8 cellular contexts compared by ENCODE assay signal in genomic region chr15:69760890-69761568, GRCh38.
DNase-seq lines count a peak whose midpoint lies in the region; ATAC-seq and TF ChIP-seq lines count a peak whose summit lies in the region.

No MANE protein-coding gene starts in this region.

- H3K27ac Mint-ChIP-seq in activated naive CD4-positive, alpha-beta T cell treated with anti-CD3 and anti-CD28 coated beads for 36 hours = peak overlapping the region; percentile 97

- peak; percentile 41 for ATAC-seq in HG03097 (IDR thresholded peaks at IDR 0.05; ENCODE audit: low FRiP score, unreplicated experiment)

- peaks cover 5 to 8% of the 10 kb centered on the region in 2 experiments; a peak in 2 of 4 replicates for H3K4me1 ChIP-seq in SK-N-SH (ENCODE audit: control insufficient read depth in 1 of 2, insufficient read depth in 2 of 2, low read depth in 1 of 2, low read length in 1 of 2)
- no peaks in the 10 kb centered on the region for H3K4me1 ChIP-seq in left ventricle myocardium inferior
- H3K4me1 ChIP-seq in esophagus squamous epithelium = peaks cover 0 to 34% (median 11%) of the 10 kb centered on the region in 3 donors

- CTCF ChIA-PET in SK-N-SH (lab: Yijun Ruan, JAX) = interaction anchor here (1.4 kb wide), 1 partner anchor 12 kb away, joined by 6 read pairs; no protein-coding TSS in a partner anchor
- CTCF ChIA-PET in activated naive CD4-positive, alpha-beta T cell treated with anti-CD3 and anti-CD28 coated beads for 36 hours (lab: Charles Lee) = interaction anchor here (0.6 kb wide), 1 partner anchor 784 kb away, joined by 3 read pairs; no protein-coding TSS in a partner anchor

- no peaks in the 10 kb centered on the region for H3K9me2 ChIP-seq in SK-N-SH

- peak overlapping the region; percentile 20 for H3K4me3 Mint-ChIP-seq in activated naive CD4-positive, alpha-beta T cell treated with anti-CD3 and anti-CD28 coated beads for 36 hours

- POLR2A ChIA-PET in SK-N-SH (lab: Yijun Ruan, JAX) = no interaction called here

- H4K20me1 ChIP-seq in SK-N-SH (ENCODE audit: insufficient read depth) = no peaks in the 10 kb centered on the region

- H3F3A ChIP-seq in SK-N-SH (replicated peaks; ENCODE audit: insufficient read depth) = peaks cover 12% of the 10 kb centered on the region

- no peak overlapping the region for H3K9ac ChIP-seq in SK-N-SH

- no peak for TF ChIP-seq RAD21 in SK-N-SH (IDR thresholded peaks at IDR 0.05; ENCODE audit: low read length)

- peak in 1 of 2 experiments; percentile 93; a peak in 3 of 4 replicates for TF ChIP-seq EP300 in SK-N-SH (IDR thresholded peaks at IDR 0.05; ENCODE audit: borderline replicate concordance in 1 of 2, low read depth in 1 of 2, low read length in 1 of 2)

- 44% methylated on average over 7 of the region's 7 CpGs for WGBS in SK-N-SH (ENCODE audit: low lambda C conversion rate)
- WGBS in esophagus squamous epithelium, 2 donors = 43 to 53% methylated on average over 7 of the region's 7 CpGs

- H3K36me3 ChIP-seq in SK-N-SH (replicated peaks in 1 of 2; ENCODE audit: control insufficient read depth in 1 of 2, insufficient read depth in 2 of 2, low read length in 1 of 2) (no peaks in the 10 kb centered on the region), left ventricle myocardium inferior (no peaks in the 10 kb centered on the region), esophagus squamous epithelium (no peaks in the 10 kb centered on the region)

- peak; percentile 91 for DNase-seq in GM03348 (ENCODE audit: low spot score)
- DNase-seq in SK-N-SH = peak; percentile 34
- DNase-seq in activated naive CD4-positive, alpha-beta T cell treated with anti-CD3 and anti-CD28 coated beads for 36 hours = peak; percentile 93
- DNase-seq in left ventricle myocardium inferior = peak; percentile 26
- DNase-seq in stimulated activated CD4-positive, alpha-beta T cell treated with anti-CD3 and anti-CD28 coated beads, Interleukin-1b, Interleukin-23, amount 100 ng/mL, for 4 hours (ENCODE audit: low read depth in 2 of 2) = peak; percentile 51 to 71
- no peak for DNase-seq in NCI-H2227 treated with DMSO at 0.1 percent for 48 hours (lab: John Stamatoyannopoulos, UW)
- DNase-seq in esophagus squamous epithelium (lab: John Stamatoyannopoulos, UW) = no peak

- TF ChIP-seq CTCF in SK-N-SH (IDR thresholded peaks at IDR 0.05) = no peak
- TF ChIP-seq CTCF in left ventricle myocardium inferior (IDR thresholded peaks at IDR 0.05; ENCODE audit: borderline replicate concordance) = no peak
- no peak for TF ChIP-seq CTCF in esophagus squamous epithelium (IDR thresholded peaks at IDR 0.05)

- no peaks in the 10 kb centered on the region for H3K27me3 ChIP-seq in SK-N-SH (ENCODE audit: insufficient read depth)
- peaks cover 61% of the 10 kb centered on the region for H3K27me3 ChIP-seq in left ventricle myocardium inferior (ENCODE audit: low read depth)
- H3K27me3 ChIP-seq in esophagus squamous epithelium = peaks cover 0 to 4% (median 0%) of the 10 kb centered on the region in 4 donors

- H3K4me1 Mint-ChIP-seq in activated naive CD4-positive, alpha-beta T cell treated with anti-CD3 and anti-CD28 coated beads for 36 hours (ENCODE audit: low read depth) = peaks cover 74% of the 10 kb centered on the region

- intact Hi-C loops in activated naive CD4-positive, alpha-beta T cell treated with anti-CD3 and anti-CD28 coated beads for 36 hours (cut with micrococcal nuclease) = loop anchor here (1.0 to 2.0 kb wide), 8 partner anchors 11 to 748 kb away; no protein-coding TSS in a partner anchor
- intact Hi-C loops in left ventricle myocardium inferior (cut with micrococcal nuclease) (no loop called here), esophagus squamous epithelium (cut with DNase I) (no loop called here)

- H3K27ac ChIP-seq in SK-N-SH (ENCODE audit: low read depth in 2 of 2, low read length in 1 of 2) (peak overlapping the region; percentile 0 to 70; a peak in 3 of 4 replicates), left ventricle myocardium inferior (replicated peaks) (no peak overlapping the region), esophagus squamous epithelium (peak overlapping the region in 2 of 4 donors; percentile 13 to 82)

- H3K9me3 ChIP-seq in SK-N-SH (no peaks in the 10 kb centered on the region), left ventricle myocardium inferior (replicated peaks) (no peaks in the 10 kb centered on the region), esophagus squamous epithelium (no peaks in the 10 kb centered on the region)

- no peaks in the 10 kb centered on the region for H3K79me2 ChIP-seq in SK-N-SH (ENCODE audit: insufficient read depth)

- H3K36me3 Mint-ChIP-seq in activated naive CD4-positive, alpha-beta T cell treated with anti-CD3 and anti-CD28 coated beads for 36 hours (ENCODE audit: low read depth) = peaks cover 2% of the 10 kb centered on the region

- H3K4me2 ChIP-seq in SK-N-SH = peak overlapping the region; percentile 57

- H3K27me3 Mint-ChIP-seq in activated naive CD4-positive, alpha-beta T cell treated with anti-CD3 and anti-CD28 coated beads for 36 hours (ENCODE audit: low read depth) = peaks cover 2% of the 10 kb centered on the region

- no peak for TF ChIP-seq POLR2A in esophagus squamous epithelium (IDR thresholded peaks at IDR 0.05)

- H2AFZ ChIP-seq in SK-N-SH (ENCODE audit: low read depth) = no peak overlapping the region

- H3K9me3 Mint-ChIP-seq in activated naive CD4-positive, alpha-beta T cell treated with anti-CD3 and anti-CD28 coated beads for 36 hours = peaks cover 2% of the 10 kb centered on the region

- no peak overlapping the region for H3K4me3 ChIP-seq in SK-N-SH (ENCODE audit: low read depth in 2 of 2, low read length in 1 of 2)
- no peak overlapping the region for H3K4me3 ChIP-seq in left ventricle myocardium inferior
- H3K4me3 ChIP-seq in esophagus squamous epithelium = no peak overlapping the region

TF ChIP-seq in SK-N-SH, 30 proteins besides CTCF, POLR2A, EP300 and RAD21 (continues in another document):
- TF ChIP-seq RXRA (IDR thresholded peaks at IDR 0.05; ENCODE audit: borderline replicate concordance, low read depth) = peak; percentile 81
- peak; percentile 87 for TF ChIP-seq NFIC (IDR thresholded peaks at IDR 0.05; ENCODE audit: borderline replicate concordance)
- no peak for TF ChIP-seq FOXM1 (IDR thresholded peaks at IDR 0.05; ENCODE audit: low read depth)
- TF ChIP-seq RCOR1 (IDR thresholded peaks at IDR 0.05; ENCODE audit: low read length) = 0 out of 2 replicates have a peak, but pooled peaks have one; percentile 19
- no peak for TF ChIP-seq TAF1 (IDR thresholded peaks at IDR 0.05; ENCODE audit: borderline replicate concordance, low read depth, low read length)
- peak; percentile 85 for TF ChIP-seq TEAD4 (IDR thresholded peaks at IDR 0.05; ENCODE audit: borderline replicate concordance, insufficient read depth)
- no peak for TF ChIP-seq YY1 (IDR thresholded peaks at IDR 0.05; ENCODE audit: low read depth)
- peak; percentile 64; the same call in 1 of the 2 replicates for TF ChIP-seq POLR2AphosphoS5 (IDR thresholded peaks at IDR 0.05; ENCODE audit: low read depth, low read length)
- peak; percentile 65 for TF ChIP-seq ELF1 (IDR thresholded peaks at IDR 0.05)
- 0 out of 2 replicates have a peak, but pooled peaks have one; percentile 16 for TF ChIP-seq USF1 (IDR thresholded peaks at IDR 0.05; ENCODE audit: borderline replicate concordance, low read depth)
- peak; percentile 89 for TF ChIP-seq FOSL2 (IDR thresholded peaks at IDR 0.05; ENCODE audit: borderline replicate concordance, low read depth)
- peak; percentile 11 for TF ChIP-seq CHD2 (IDR thresholded peaks at IDR 0.05; ENCODE audit: low read length, partially characterized antibody)
- TF ChIP-seq MXI1 (IDR thresholded peaks at IDR 0.05; ENCODE audit: low read depth, low read length) = no peak
- TF ChIP-seq JUND (IDR thresholded peaks at IDR 0.05) = peak; percentile 97
- TF ChIP-seq MEF2A (IDR thresholded peaks at IDR 0.05; ENCODE audit: borderline replicate concordance, low read depth) = no peak
- TF ChIP-seq ZBTB33 (IDR thresholded peaks at IDR 0.05; ENCODE audit: borderline replicate concordance, low read depth) = 0 out of 2 replicates have a peak, but pooled peaks have one; percentile 65

Comparison
In these comparisons a context has a peak if more than half of its experiments do, and no peak if none do; other contexts are left out.
1. DNase-seq: peak in GM03348 (single experiment), SK-N-SH (single experiment), activated naive CD4-positive, alpha-beta T cell treated with anti-CD3 and anti-CD28 coated beads for 36 hours (single experiment), left ventricle myocardium inferior (single experiment) and stimulated activated CD4-positive, alpha-beta T cell treated with anti-CD3 and anti-CD28 coated beads, Interleukin-1b, Interleukin-23, amount 100 ng/mL, for 4 hours (2 of 2); none in NCI-H2227 treated with DMSO at 0.1 percent for 48 hours (single experiment) and esophagus squamous epithelium (single experiment).